In genomic region chr6:6890400-6890858, GRCh38 we compare ENCODE assay signal across 9 cellular contexts.
A peak's percentile ranks its signal among the peaks of the same experiment; 100 is the strongest.
DNase-seq lines count a peak whose midpoint lies in the region; ATAC-seq and TF ChIP-seq lines count a peak whose summit lies in the region.
"Had no signal": no experiment of that assay in that cellular context is flagged by ENCODE, and none has a peak within 500 bp of the region (broad histone marks: within the 10 kb centered on the region; RNA-seq: fewer than 3 reads in every experiment).

No MANE protein-coding gene starts in this region.

- peaks cover 4% of the 10 kb centered on the region for H3K27me3 Mint-ChIP-seq in neural progenitor cell (ENCODE audit: insufficient read depth, low read depth)
- H3K27me3 Mint-ChIP-seq: naive B cell had no signal

- H3F3A ChIP-seq in neural progenitor cell (ENCODE audit: low read depth), result no peaks in the 10 kb centered on the region

- H3K9me3 ChIP-seq in NT2/D1 (ENCODE audit: insufficient read depth, low read length) (no peaks in the 10 kb centered on the region), esophagus squamous epithelium (no peaks in the 10 kb centered on the region), neural progenitor cell (ENCODE audit: low read depth) (no peaks in the 10 kb centered on the region), MG63 (no peaks in the 10 kb centered on the region)

- H3K9ac ChIP-seq in NT2/D1 (ENCODE audit: insufficient read length, low read depth), result peak overlapping the region; percentile 34
- no peak overlapping the region for H3K9ac ChIP-seq in neural progenitor cell

- H3K79me2 ChIP-seq in neural progenitor cell (ENCODE audit: low read depth), result no peaks in the 10 kb centered on the region

- no peaks in the 10 kb centered on the region for H3K36me3 Mint-ChIP-seq in neural progenitor cell
- H3K36me3 Mint-ChIP-seq: naive B cell had no signal

- no peaks in the 10 kb centered on the region for H3K9me3 Mint-ChIP-seq in neural progenitor cell
- H3K9me3 Mint-ChIP-seq: naive B cell had no signal

- no peak overlapping the region for H3K27ac Mint-ChIP-seq in neural progenitor cell
- H3K27ac Mint-ChIP-seq: naive B cell had no signal

- TF ChIP-seq CTCF in esophagus squamous epithelium (IDR thresholded peaks at IDR 0.05), result no peak
- no peak for TF ChIP-seq CTCF in neural progenitor cell (IDR thresholded peaks at IDR 0.05)

- H3K4me3 Mint-ChIP-seq in neural progenitor cell, result peak overlapping the region; percentile 22
- H3K4me3 Mint-ChIP-seq: naive B cell had no signal

- DNase-seq in DMS53 (lab: John Stamatoyannopoulos, UW) (peak; percentile 57), NT2/D1 (ENCODE audit: low read depth, low spot score) (no peak), esophagus squamous epithelium (lab: John Stamatoyannopoulos, UW) (no peak), neural progenitor cell (ENCODE audit: low spot score) (peak; percentile 57), MG63 (no peak), NCI-H1930 (lab: John Stamatoyannopoulos, UW) (no peak)
- no peak for DNase-seq in central memory CD4-positive, alpha-beta T cell
- DNase-seq: naive B cell had no signal

- H2AFZ ChIP-seq in neural progenitor cell (replicated peaks), result peak overlapping the region; percentile 99

- intact Hi-C loops in esophagus squamous epithelium (cut with DNase I), result no loop called here

- 54 to 64% methylated on average over 6 of the region's 6 CpGs for WGBS in esophagus squamous epithelium, 2 donors

- H3K4me3 ChIP-seq in NT2/D1 (ENCODE audit: insufficient read length, low read depth), result no peak overlapping the region
- H3K4me3 ChIP-seq in esophagus squamous epithelium, result no peak overlapping the region
- H3K4me3 ChIP-seq in neural progenitor cell, result no peak overlapping the region
- no peak overlapping the region for H3K4me3 ChIP-seq in MG63

- no peak for TF ChIP-seq POLR2A in esophagus squamous epithelium (IDR thresholded peaks at IDR 0.05)

- H3K4me1 Mint-ChIP-seq in neural progenitor cell, result peaks cover 3% of the 10 kb centered on the region

- ATAC-seq in GM19467 (IDR thresholded peaks at IDR 0.05; ENCODE audit: unreplicated experiment), result no peak

- H3K4me1 ChIP-seq in NT2/D1 (ENCODE audit: insufficient read depth, insufficient read length) (peaks cover 14% of the 10 kb centered on the region), esophagus squamous epithelium (peaks cover 11 to 60% (median 26%) of the 10 kb centered on the region in 3 donors), neural progenitor cell (peaks cover 7% of the 10 kb centered on the region)

- H3K27ac ChIP-seq in esophagus squamous epithelium (peak overlapping the region; percentile 71 to 85 (median 78)), neural progenitor cell (no peak overlapping the region)

- peak overlapping the region; percentile 58 for H3K4me2 ChIP-seq in neural progenitor cell

- H3K36me3 ChIP-seq in NT2/D1 (ENCODE audit: insufficient read depth, insufficient read length, low read length), result no peaks in the 10 kb centered on the region
- no peaks in the 10 kb centered on the region for H3K36me3 ChIP-seq in esophagus squamous epithelium
- H3K36me3 ChIP-seq in neural progenitor cell, result no peaks in the 10 kb centered on the region
- H3K36me3 ChIP-seq in MG63, result no peaks in the 10 kb centered on the region

- H4K20me1 ChIP-seq in neural progenitor cell (ENCODE audit: low read depth), result no peaks in the 10 kb centered on the region

- H3K27me3 ChIP-seq in NT2/D1 (ENCODE audit: insufficient read depth, insufficient read length) (no peaks in the 10 kb centered on the region), esophagus squamous epithelium (no peaks in the 10 kb centered on the region), neural progenitor cell (no peaks in the 10 kb centered on the region), MG63 (no peaks in the 10 kb centered on the region)

Comparison
In these comparisons a context has a peak if more than half of its experiments do, and no peak if none do; other contexts are left out.
1. DNase-seq: peak in DMS53 (single experiment) and neural progenitor cell (single experiment); none in NT2/D1 (single experiment), esophagus squamous epithelium (single experiment), central memory CD4-positive, alpha-beta T cell (single experiment), MG63 (single experiment) and NCI-H1930 (0 of 2).